25 cellular contexts compared by ENCODE assay signal in genomic region chr1:87072904-87073303, GRCh38.
"Had no signal": no experiment of that assay in that cellular context is flagged by ENCODE, and none has a peak within 500 bp of the region (broad histone marks: within the 10 kb centered on the region; RNA-seq: fewer than 3 reads in every experiment).

No MANE protein-coding gene starts in this region.

- H3K9me3 ChIP-seq: neutrophil, psoas muscle, sigmoid colon, spleen, suprapubic skin, thoracic aorta, tibial artery, upper lobe of right lung had no signal

- DNase-seq: head of caudate nucleus; islet precursor cell; mesendoderm; naive B cell; natural killer cell; nephron progenitor cell; occipital lobe; psoas muscle; sigmoid colon; small intestine; spleen; stimulated activated CD4-positive, alpha-beta T cell treated with anti-CD3 and anti-CD28 coated beads, Interleukin-4, amount 100 ng/mL, for 24 hours; stimulated activated naive CD4-positive, alpha-beta T cell; tibial artery; trophoblast cell; upper lobe of right lung had no signal

- H3K27me3 ChIP-seq: hepatocyte, neural progenitor cell, neutrophil, sigmoid colon, spleen, suprapubic skin, tibial artery, upper lobe of right lung had no signal

- H3K4me3 ChIP-seq: hepatocyte, lung, neural progenitor cell, psoas muscle, sigmoid colon, spleen, suprapubic skin, thoracic aorta, tibial artery, upper lobe of right lung had no signal

- H3K27ac ChIP-seq: hepatocyte, neural progenitor cell, neutrophil, parathyroid adenoma, psoas muscle, sigmoid colon, spleen, suprapubic skin, thoracic aorta, tibial artery, upper lobe of right lung had no signal

- H3K36me3 ChIP-seq: neutrophil, sigmoid colon, suprapubic skin, thoracic aorta, tibial artery, upper lobe of right lung had no signal

- ATAC-seq: left lobe of liver; natural killer cell; psoas muscle; stimulated activated effector memory CD8-positive, alpha-beta T cell treated with anti-CD3 and anti-CD28 coated beads, Interleukin-12 subunit alpha, Interleukin-12 subunit beta, amount 100 ng/mL, for 72 hours; upper lobe of right lung had no signal

- H3K9ac ChIP-seq: neural progenitor cell, parathyroid adenoma had no signal

- H3K4me1 ChIP-seq: neural progenitor cell, parathyroid adenoma, psoas muscle, spleen, suprapubic skin, upper lobe of right lung had no signal
